In the genomic region with DNA sequence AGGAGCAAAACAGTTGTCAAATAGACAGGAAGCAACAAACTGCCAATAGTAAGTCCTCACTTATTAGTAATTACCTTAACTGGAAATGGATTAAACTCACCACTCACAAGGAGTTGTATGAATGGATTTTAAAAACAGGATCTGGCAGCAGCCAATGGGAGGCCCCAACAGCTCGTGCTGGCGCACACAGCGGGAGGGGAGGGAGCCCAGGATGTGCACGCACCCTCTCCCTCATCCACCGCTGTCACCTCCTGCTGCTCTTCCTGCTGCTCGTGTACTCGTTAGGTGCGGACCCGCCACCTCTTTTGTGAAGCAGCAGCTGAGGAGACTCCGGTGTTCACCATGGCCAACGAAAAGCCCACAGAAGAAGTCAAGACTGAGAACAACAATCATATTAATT, we compare ENCODE assay signal across 22 cellular contexts. TPM values are rescaled to one million over a fixed set of nuclear protein-coding genes. Genes with fewer than 3 reads are reported as not detected.
DNase-seq lines count a peak whose midpoint lies in the region; ATAC-seq, FAIRE-seq and TF ChIP-seq lines count a peak whose summit lies in the region.
"Had no signal": no experiment of that assay in that cellular context is flagged by ENCODE, and none has a peak within 500 bp of the region (broad histone marks: within the 10 kb centered on the region; RNA-seq: fewer than 3 reads in every experiment).

SUMO4 (plus strand) TSS at position 213 of the 400 bp plus-strand sequence; CDS start at position 343, 130 bp downstream.

- H4K20me1 ChIP-seq in K562 (replicated peaks; ENCODE audit: control insufficient read depth, insufficient read depth, low read length), result no peaks in the 10 kb centered on the region

- no peak within 1 kb of the TSS for H2AFZ ChIP-seq in K562 (ENCODE audit: low read depth, low read length)

- TF ChIP-seq EP300 in K562 (IDR thresholded peaks at IDR 0.05; ENCODE audit: low read length), result no peak

- H3K27ac ChIP-seq in K562 (ENCODE audit: extremely low read depth, low read depth, low read length), result no peak within 1 kb of the TSS

- H3K9me3 Mint-ChIP-seq in activated naive CD4-positive, alpha-beta T cell treated with anti-CD3 and anti-CD28 coated beads, Interleukin-2, amount 50 U/mL, for 24 hours, result peaks cover 11% of the 10 kb centered on the region
- H3K9me3 Mint-ChIP-seq in activated naive CD4-positive, alpha-beta T cell treated with anti-CD3 and anti-CD28 coated beads, Interleukin-2, amount 50 U/mL, for 72 hours, result peaks cover 0 to 4% of the 10 kb centered on the region in 2 donors
- peaks cover 2% of the 10 kb centered on the region for H3K9me3 Mint-ChIP-seq in activated CD4-positive, alpha-beta memory T cell treated with anti-CD3 and anti-CD28 coated beads, Interleukin-2, amount 10 ng/mL, durations not matched to agents 7 days and 5 days
- H3K9me3 Mint-ChIP-seq in stimulated activated effector memory CD8-positive, alpha-beta T cell treated with anti-CD3 and anti-CD28 coated beads, Interleukin-12 subunit alpha, Interleukin-12 subunit beta, amount 100 ng/mL, for 72 hours, result no peaks in the 10 kb centered on the region
- peaks cover 14% of the 10 kb centered on the region for H3K9me3 Mint-ChIP-seq in nephron progenitor cell
- H3K9me3 Mint-ChIP-seq: CD4-positive, CD25-positive, alpha-beta regulatory T cell had no signal

- no TSS peak for BruUV-seq in K562 (replicated peaks; lab: Mats Ljungman, UMichigan)

- H3K9me3 ChIP-seq in K562 (replicated peaks; ENCODE audit: control insufficient read depth, insufficient read depth, low read depth, low read length), result no peaks in the 10 kb centered on the region
- H3K9me3 ChIP-seq: MG63 had no signal

- H3K4me3 Mint-ChIP-seq in activated naive CD4-positive, alpha-beta T cell treated with anti-CD3 and anti-CD28 coated beads, Interleukin-2, amount 50 U/mL, for 24 hours, result no peak within 1 kb of the TSS
- H3K4me3 Mint-ChIP-seq in activated CD4-positive, alpha-beta memory T cell treated with anti-CD3 and anti-CD28 coated beads, Interleukin-2, amount 10 ng/mL, durations not matched to agents 7 days and 5 days, result no peak within 1 kb of the TSS
- no peak within 1 kb of the TSS for H3K4me3 Mint-ChIP-seq in stimulated activated effector memory CD8-positive, alpha-beta T cell treated with anti-CD3 and anti-CD28 coated beads, Interleukin-12 subunit alpha, Interleukin-12 subunit beta, amount 100 ng/mL, for 72 hours
- H3K4me3 Mint-ChIP-seq in nephron progenitor cell, result no peak within 1 kb of the TSS
- H3K4me3 Mint-ChIP-seq: CD4-positive, CD25-positive, alpha-beta regulatory T cell had no signal

- H3K9ac ChIP-seq in K562 (ENCODE audit: insufficient read depth in 1 of 2, low read depth in 2 of 2, low read length in 2 of 2), result no peak within 1 kb of the TSS

- H3K27ac Mint-ChIP-seq in activated naive CD4-positive, alpha-beta T cell treated with anti-CD3 and anti-CD28 coated beads, Interleukin-2, amount 50 U/mL, for 24 hours, result peak within 1 kb of the TSS; percentile 23
- peak within 1 kb of the TSS in 1 of 2 donors; percentile 67 for H3K27ac Mint-ChIP-seq in activated naive CD4-positive, alpha-beta T cell treated with anti-CD3 and anti-CD28 coated beads, Interleukin-2, amount 50 U/mL, for 72 hours
- peak within 1 kb of the TSS; percentile 18 for H3K27ac Mint-ChIP-seq in activated CD4-positive, alpha-beta memory T cell treated with anti-CD3 and anti-CD28 coated beads, Interleukin-2, amount 10 ng/mL, durations not matched to agents 7 days and 5 days
- peak within 1 kb of the TSS; percentile 89 for H3K27ac Mint-ChIP-seq in stimulated activated effector memory CD8-positive, alpha-beta T cell treated with anti-CD3 and anti-CD28 coated beads, Interleukin-12 subunit alpha, Interleukin-12 subunit beta, amount 100 ng/mL, for 72 hours
- no peak within 1 kb of the TSS for H3K27ac Mint-ChIP-seq in nephron progenitor cell

- H3K9me1 ChIP-seq in K562 (ENCODE audit: control insufficient read depth, insufficient read depth, low read length), result no peaks in the 10 kb centered on the region

- TF ChIP-seq RAD21 in K562 (CRISPR knock-in tag; conservative IDR thresholded peaks at IDR 0.05 in 1 of 2, IDR thresholded peaks at IDR 0.05 in 1 of 2), result no peak

- no peak for FAIRE-seq in K562 (lab: Jason Lieb, UNC)
- FAIRE-seq: H1, RCC 7860 had no signal

- in situ Hi-C loops in K562 (cut with MboI), result no loop called here

- no peak within 1 kb of the TSS for H3K4me2 ChIP-seq in K562 (ENCODE audit: insufficient read depth, low read length)

- ATAC-seq in activated naive CD4-positive, alpha-beta T cell treated with anti-CD3 and anti-CD28 coated beads, Interleukin-2, amount 50 U/mL, for 72 hours, result no peak
- ATAC-seq in K562, result no peak
- no peak for ATAC-seq in stimulated activated effector memory CD8-positive, alpha-beta T cell treated with anti-CD3 and anti-CD28 coated beads, Interleukin-12 subunit alpha, Interleukin-12 subunit beta, amount 100 ng/mL, for 72 hours
- ATAC-seq: Right ventricle myocardium inferior had no signal

- peaks cover 43% of the 10 kb centered on the region for H3K4me1 Mint-ChIP-seq in activated naive CD4-positive, alpha-beta T cell treated with anti-CD3 and anti-CD28 coated beads, Interleukin-2, amount 50 U/mL, for 24 hours
- H3K4me1 Mint-ChIP-seq in activated CD4-positive, alpha-beta memory T cell treated with anti-CD3 and anti-CD28 coated beads, Interleukin-2, amount 10 ng/mL, durations not matched to agents 7 days and 5 days, result peaks cover 52% of the 10 kb centered on the region
- peaks cover 37% of the 10 kb centered on the region for H3K4me1 Mint-ChIP-seq in stimulated activated effector memory CD8-positive, alpha-beta T cell treated with anti-CD3 and anti-CD28 coated beads, Interleukin-12 subunit alpha, Interleukin-12 subunit beta, amount 100 ng/mL, for 72 hours
- no peaks in the 10 kb centered on the region for H3K4me1 Mint-ChIP-seq in nephron progenitor cell

- no peak for DNase-seq in activated naive CD4-positive, alpha-beta T cell treated with anti-CD3 and anti-CD28 coated beads, Interleukin-2, amount 50 U/mL, for 72 hours (ENCODE audit: low spot score in 2 of 2)
- no peak for DNase-seq in activated CD4-positive, alpha-beta memory T cell treated with anti-CD3 and anti-CD28 coated beads, Interleukin-2, amount 10 ng/mL, durations not matched to agents 7 days and 5 days
- DNase-seq in K562 (ENCODE audit: extremely low read depth in 1 of 4, low spot score in 3 of 4), result peak in 2 of 4 experiments; percentile 21 to 25
- no peak for DNase-seq in stimulated activated effector memory CD8-positive, alpha-beta T cell treated with anti-CD3 and anti-CD28 coated beads, Interleukin-12 subunit alpha, Interleukin-12 subunit beta, amount 100 ng/mL, for 72 hours (ENCODE audit: low spot score in 2 of 2)
- DNase-seq in nephron progenitor cell, result no peak
- no peak for DNase-seq in SKM-1 treated with dmso at 0.1 percent for 144 hours (lab: John Stamatoyannopoulos, UW; ENCODE audit: unreplicated experiment)
- DNase-seq in kidney glomerular epithelial cell (lab: John Stamatoyannopoulos, UW), result no peak
- DNase-seq: CD4-positive, CD25-positive, alpha-beta regulatory T cell; EL; GF-D8; MG63; NCI-H1417; NCI-H1694 treated with DMSO at 0.1 percent for 48 hours; NCI-H2081 treated with DMSO at 0.1 percent for 48 hours; NCI-H2171 treated with DMSO at 0.1 percent for 48 hours; NCI-H524 treated with DMSO at 0.1 percent for 48 hours; OCI-M1 had no signal

- no peaks in the 10 kb centered on the region for H3K4me1 ChIP-seq in K562 (replicated peaks in 1 of 2; ENCODE audit: control insufficient read depth in 2 of 2, insufficient read depth in 2 of 2, low read length in 2 of 2)

- no peaks in the 10 kb centered on the region for H3K27me3 ChIP-seq in K562 (ENCODE audit: control insufficient read depth in 2 of 2, insufficient read depth in 2 of 2, low read length in 2 of 2)
- H3K27me3 ChIP-seq: MG63 had no signal

- H3K79me2 ChIP-seq in K562 (ENCODE audit: control insufficient read depth, insufficient read depth, low read length), result no peaks in the 10 kb centered on the region

- H3K4me3 ChIP-seq in K562, result no peak within 1 kb of the TSS
- H3K4me3 ChIP-seq: MG63 had no signal

- CTCF ChIA-PET in activated CD4-positive, alpha-beta memory T cell treated with anti-CD3 and anti-CD28 coated beads, Interleukin-2, amount 10 ng/mL, durations not matched to agents 7 days and 5 days (lab: Charles Lee), result no interaction called here
- CTCF ChIA-PET in K562 (lab: Yijun Ruan, JAX; ENCODE audit: low intra/inter-chr PET ratio), result no interaction called here

- peaks cover 46% of the 10 kb centered on the region for H3K36me3 Mint-ChIP-seq in activated naive CD4-positive, alpha-beta T cell treated with anti-CD3 and anti-CD28 coated beads, Interleukin-2, amount 50 U/mL, for 24 hours
- H3K36me3 Mint-ChIP-seq in activated naive CD4-positive, alpha-beta T cell treated with anti-CD3 and anti-CD28 coated beads, Interleukin-2, amount 50 U/mL, for 72 hours, result peaks cover 37 to 77% of the 10 kb centered on the region in 2 donors
- H3K36me3 Mint-ChIP-seq in activated CD4-positive, alpha-beta memory T cell treated with anti-CD3 and anti-CD28 coated beads, Interleukin-2, amount 10 ng/mL, durations not matched to agents 7 days and 5 days (ENCODE audit: low read depth), result peaks cover 88% of the 10 kb centered on the region
- peaks cover 100% of the 10 kb centered on the region for H3K36me3 Mint-ChIP-seq in stimulated activated effector memory CD8-positive, alpha-beta T cell treated with anti-CD3 and anti-CD28 coated beads, Interleukin-12 subunit alpha, Interleukin-12 subunit beta, amount 100 ng/mL, for 72 hours
- peaks cover 91% of the 10 kb centered on the region for H3K36me3 Mint-ChIP-seq in nephron progenitor cell (ENCODE audit: low read depth)

- intact Hi-C loops in K562 (cut with micrococcal nuclease), result no loop called here

- POLR2A ChIA-PET in activated CD4-positive, alpha-beta memory T cell treated with anti-CD3 and anti-CD28 coated beads, Interleukin-2, amount 10 ng/mL, durations not matched to agents 7 days and 5 days (lab: Charles Lee), result no interaction called here
- POLR2A ChIA-PET in K562 (lab: Yijun Ruan, JAX), result interaction anchor here (0.7 kb wide), 1 partner anchor 57 kb away, joined by 3 read pairs; no protein-coding TSS in a partner anchor

- WGBS in K562 (ENCODE audit: insufficient coverage, low coverage, missing lambda C conversion rate), result 97% methylated on average over 11 of the region's 11 CpGs

- TF ChIP-seq CTCF in K562 (IDR thresholded peaks at IDR 0.05 in 2 of 3, conservative IDR thresholded peaks at IDR 0.05 in 1 of 3; ENCODE audit: insufficient read depth in 2 of 3, low read depth in 1 of 3, low read length in 3 of 3) (no peak), nephron progenitor cell (IDR thresholded peaks at IDR 0.05) (no peak)

- no peaks in the 10 kb centered on the region for H3K27me3 Mint-ChIP-seq in activated naive CD4-positive, alpha-beta T cell treated with anti-CD3 and anti-CD28 coated beads, Interleukin-2, amount 50 U/mL, for 24 hours
- no peaks in the 10 kb centered on the region for H3K27me3 Mint-ChIP-seq in activated CD4-positive, alpha-beta memory T cell treated with anti-CD3 and anti-CD28 coated beads, Interleukin-2, amount 10 ng/mL, durations not matched to agents 7 days and 5 days
- no peaks in the 10 kb centered on the region for H3K27me3 Mint-ChIP-seq in nephron progenitor cell (ENCODE audit: low read depth, poor library complexity)
- H3K27me3 Mint-ChIP-seq: CD4-positive, CD25-positive, alpha-beta regulatory T cell had no signal

- no peak for TF ChIP-seq POLR2A in K562 (conservative IDR thresholded peaks at IDR 0.05)

- peaks cover 38% of the 10 kb centered on the region for H3K36me3 ChIP-seq in K562 (ENCODE audit: control insufficient read depth, insufficient read depth, low read length)

RNA-seq across cellular contexts. Expression of gene SUMO4, which starts in this region (rescaled TPM):
- total RNA-seq in activated naive CD4-positive, alpha-beta T cell treated with anti-CD3 and anti-CD28 coated beads, Interleukin-2, amount 50 U/mL, for 72 hours, result 10 to 100 TPM in 1 of 2 donors, 1 to 10 TPM in 1; 10.0 to 11.2 TPM
- 1 to 10 TPM; 8.1 to 8.5 TPM for total RNA-seq in activated CD4-positive, alpha-beta memory T cell treated with anti-CD3 and anti-CD28 coated beads, Interleukin-2, amount 10 ng/mL, durations not matched to agents 7 days and 5 days
- 1.9 and 8.6 TPM in 2 replicates for total RNA-seq in K562 (2011; cell fraction: chromatin; rRNA removed; ENCODE audit: low replicate concordance)
- total RNA-seq in K562 (2011; cell fraction: nucleolus; rRNA removed), result 1.5 and 2.0 TPM in 2 replicates
- total RNA-seq in K562 (2011; cell fraction: nucleoplasm; rRNA removed), result 1.5 and 4.2 TPM in 2 replicates
- total RNA-seq in K562 (2014; rRNA removed), result 0.50 and 1.1 TPM in 2 replicates
- 1.9 and 2.2 TPM in 2 replicates for total RNA-seq in K562 (2014; rRNA removed; fragmentation: Illumina TruSeq; extraction: Trizol)
- total RNA-seq in K562 (2015; rRNA removed; fragmentation: Illumina TruSeq; extraction: Trizol), result 1.7 and 2.0 TPM in 2 replicates
- total RNA-seq in K562 (2021), result 0.60 and 0.92 TPM in 2 replicates
- 0.14 and 0.35 TPM in 2 replicates for polyA plus RNA-seq in K562 (2011; rRNA removed)
- polyA plus RNA-seq in K562 (2011; cell fraction: cytosol; rRNA removed), result not detected in 2 replicates
- polyA plus RNA-seq in K562 (2011; cell fraction: nucleus; rRNA removed), result 0.79 and 0.94 TPM in 2 replicates
- 0.26 TPM in 1 of 2 replicates, not detected in the other for polyA plus RNA-seq in K562 (2012)
- polyA plus RNA-seq in K562 (2014; fragmentation: Illumina TruSeq; extraction: Trizol), result 0.25 TPM in 1 of 2 replicates, not detected in the other
- polyA plus RNA-seq in K562 (2014; fragmentation: Nextera tagmentation; extraction: Ambion mirVana), result under 1 TPM in 1 of 2 experiments, not detected in 1; 0.27 TPM
- 0.20 and 0.27 TPM in 2 replicates for polyA plus RNA-seq in K562 (2014; rRNA removed)
- 3.5 and 4.9 TPM in 2 replicates for polyA minus RNA-seq in K562 (2011; rRNA and poly(A)+ RNA removed)
- 0.76 TPM in 1 of 2 replicates, not detected in the other for polyA minus RNA-seq in K562 (2011; cell fraction: cytosol; rRNA and poly(A)+ RNA removed)
- 4.3 and 7.6 TPM in 2 replicates for polyA minus RNA-seq in K562 (2011; cell fraction: nucleus; rRNA and poly(A)+ RNA removed)
- total RNA-seq: Right ventricle myocardium inferior had no signal
- polyA plus RNA-seq: BJ had no signal
